In the genomic region with DNA sequence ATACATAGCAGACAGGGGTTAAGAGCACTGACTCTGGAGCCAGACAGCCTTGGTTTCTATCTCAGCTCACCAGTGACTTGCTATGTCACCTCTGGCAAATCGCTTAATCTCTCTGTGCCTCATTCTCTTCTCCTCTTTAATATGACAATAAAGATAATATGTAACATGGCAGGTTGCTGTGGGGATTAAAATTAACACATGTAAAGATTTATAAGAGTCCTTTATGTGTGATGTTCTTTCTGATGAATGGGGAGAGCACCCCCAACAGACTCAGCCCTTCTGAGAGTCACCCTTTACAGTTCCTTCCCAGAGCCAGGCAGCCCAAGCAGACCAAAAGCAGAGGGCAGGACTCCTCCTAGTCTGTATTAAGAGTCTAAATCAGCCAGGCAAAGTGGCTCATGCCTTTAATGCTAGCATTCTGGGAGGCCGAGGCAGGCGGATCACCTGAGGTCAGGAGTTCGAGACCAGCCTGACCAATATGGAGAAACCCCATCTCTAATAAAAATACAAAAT, we compare ENCODE assay signal across 21 cellular contexts.
DNase-seq lines count a peak whose midpoint lies in the region; ATAC-seq and TF ChIP-seq lines count a peak whose summit lies in the region.
"Had no signal": no experiment of that assay in that cellular context is flagged by ENCODE, and none has a peak within 500 bp of the region (broad histone marks: within the 10 kb centered on the region; RNA-seq: fewer than 3 reads in every experiment).

No MANE protein-coding gene starts in this region.

- H3K4me3 ChIP-seq in trophoblast cell (ENCODE audit: low read depth, low read length) (no peak overlapping the region), left lung (no peak overlapping the region)

- peaks cover 3% of the 10 kb centered on the region in 2 donors for H3K9me3 Mint-ChIP-seq in stimulated activated naive CD8-positive, alpha-beta T cell treated with anti-CD3 and anti-CD28 coated beads, Interleukin-15, amount 100 ng/mL, for 72 hours
- H3K9me3 Mint-ChIP-seq in activated naive CD8-positive, alpha-beta T cell treated with anti-CD3 and anti-CD28 coated beads for 36 hours: no peaks in the 10 kb centered on the region
- H3K9me3 Mint-ChIP-seq: activated B cell treated with CpG ODN at 0.5 μM for 24 hours; CD4-positive, alpha-beta T cell had no signal

- H3K23ac ChIP-seq in trophoblast cell (ENCODE audit: low read length): no peak overlapping the region

- TF ChIP-seq CTCF in left lung (IDR thresholded peaks at IDR 0.05): no peak

- no peak overlapping the region for H4K91ac ChIP-seq in trophoblast cell (ENCODE audit: low read depth, low read length)

- peaks cover 25% of the 10 kb centered on the region for H3K4me1 Mint-ChIP-seq in stimulated activated naive CD8-positive, alpha-beta T cell treated with anti-CD3 and anti-CD28 coated beads, Interleukin-15, amount 100 ng/mL, for 72 hours
- H3K4me1 Mint-ChIP-seq in activated naive CD8-positive, alpha-beta T cell treated with anti-CD3 and anti-CD28 coated beads for 36 hours: peaks cover 53% of the 10 kb centered on the region

- H3K27me3 ChIP-seq in trophoblast cell (ENCODE audit: insufficient read depth, low read length) (no peaks in the 10 kb centered on the region), left lung (no peaks in the 10 kb centered on the region)

- no peak overlapping the region for H3K14ac ChIP-seq in trophoblast cell (ENCODE audit: low read length)

- no peak overlapping the region for H3K18ac ChIP-seq in trophoblast cell (ENCODE audit: low read length)

- intact Hi-C loops in left lung (cut with DNase I): no loop called here

- no peaks in the 10 kb centered on the region for H3K79me1 ChIP-seq in trophoblast cell (ENCODE audit: low read length)

- no peak overlapping the region for H2BK12ac ChIP-seq in trophoblast cell (ENCODE audit: low read length)

- H3K4me3 Mint-ChIP-seq in stimulated activated naive CD8-positive, alpha-beta T cell treated with anti-CD3 and anti-CD28 coated beads, Interleukin-15, amount 100 ng/mL, for 72 hours: no peak overlapping the region
- H3K4me3 Mint-ChIP-seq in activated naive CD8-positive, alpha-beta T cell treated with anti-CD3 and anti-CD28 coated beads for 36 hours: no peak overlapping the region
- H3K4me3 Mint-ChIP-seq: activated B cell treated with CpG ODN at 0.5 μM for 24 hours; CD4-positive, alpha-beta T cell; naive B cell had no signal

- no peak for DNase-seq in stimulated activated naive CD8-positive, alpha-beta T cell treated with anti-CD3 and anti-CD28 coated beads, Interleukin-15, amount 100 ng/mL, for 72 hours
- no peak for DNase-seq in stimulated activated naive CD8-positive, alpha-beta T cell treated with anti-CD3 and anti-CD28 coated beads, Interleukin-15, Interleukin-2, amounts not matched to agents 100 U/mL and 50 U/mL, for 24 hours
- no peak for DNase-seq in activated naive CD8-positive, alpha-beta T cell treated with anti-CD3 and anti-CD28 coated beads for 36 hours
- DNase-seq in trophoblast cell: no peak
- no peak for DNase-seq in left lung
- DNase-seq in OCI-M1 (lab: John Stamatoyannopoulos, UW): no peak
- no peak for DNase-seq in NCI-H146 (lab: John Stamatoyannopoulos, UW)
- DNase-seq: activated B cell treated with CpG ODN at 0.5 μM for 24 hours; CD4-positive, alpha-beta T cell; GDM1; HCEC 1CT; kidney glomerular epithelial cell; mammary epithelial cell; naive B cell; NCI-H187; NCI-H526 treated with DMSO at 0.1 percent for 48 hours; right cardiac atrium; substantia nigra had no signal

- no peak overlapping the region for H3K9ac ChIP-seq in trophoblast cell (ENCODE audit: low read length)
- H3K9ac ChIP-seq: KMS-11 had no signal

- H3K36me3 Mint-ChIP-seq in activated naive CD8-positive, alpha-beta T cell treated with anti-CD3 and anti-CD28 coated beads for 36 hours: peaks cover 31% of the 10 kb centered on the region

- no CpG with 5 or more reads among the region's 4 CpGs for WGBS in trophoblast cell (ENCODE audit: extremely low coverage, insufficient coverage, insufficient read length)

- H3K9me3 ChIP-seq in trophoblast cell (ENCODE audit: insufficient read depth, low read depth, low read length) (no peaks in the 10 kb centered on the region), left lung (no peaks in the 10 kb centered on the region)

- no peaks in the 10 kb centered on the region for H3K27me3 Mint-ChIP-seq in stimulated activated naive CD8-positive, alpha-beta T cell treated with anti-CD3 and anti-CD28 coated beads, Interleukin-15, amount 100 ng/mL, for 72 hours
- no peaks in the 10 kb centered on the region for H3K27me3 Mint-ChIP-seq in activated naive CD8-positive, alpha-beta T cell treated with anti-CD3 and anti-CD28 coated beads for 36 hours
- H3K27me3 Mint-ChIP-seq: activated B cell treated with CpG ODN at 0.5 μM for 24 hours; CD4-positive, alpha-beta T cell; naive B cell had no signal

- H3K36me3 ChIP-seq in trophoblast cell (ENCODE audit: control insufficient read depth in 1 of 2, insufficient read depth in 2 of 2, low read length in 2 of 2): peaks cover 6 to 8% of the 10 kb centered on the region in 2 experiments
- peaks cover 0 to 15% of the 10 kb centered on the region in 2 donors for H3K36me3 ChIP-seq in left lung

- no peak for ATAC-seq in stimulated activated naive CD8-positive, alpha-beta T cell treated with anti-CD3 and anti-CD28 coated beads, Interleukin-15, amount 100 ng/mL, for 72 hours
- ATAC-seq in stimulated activated naive CD8-positive, alpha-beta T cell treated with anti-CD3 and anti-CD28 coated beads, Interleukin-15, Interleukin-2, amounts not matched to agents 100 U/mL and 50 U/mL, for 24 hours: no peak
- ATAC-seq in left lung: no peak
- no peak for ATAC-seq in HG03457 (IDR thresholded peaks at IDR 0.05; ENCODE audit: unreplicated experiment)
- ATAC-seq: right cardiac atrium had no signal

- H3K4me2 ChIP-seq in trophoblast cell (ENCODE audit: low read length): no peak overlapping the region
- H3K4me2 ChIP-seq: KMS-11 had no signal

- peak overlapping the region; percentile 71 to 89 for H3K27ac Mint-ChIP-seq in stimulated activated naive CD8-positive, alpha-beta T cell treated with anti-CD3 and anti-CD28 coated beads, Interleukin-15, amount 100 ng/mL, for 72 hours
- peak overlapping the region; percentile 12 for H3K27ac Mint-ChIP-seq in activated naive CD8-positive, alpha-beta T cell treated with anti-CD3 and anti-CD28 coated beads for 36 hours
- H3K27ac Mint-ChIP-seq: activated B cell treated with CpG ODN at 0.5 μM for 24 hours; CD4-positive, alpha-beta T cell had no signal

- H2BK5ac ChIP-seq in trophoblast cell (ENCODE audit: low read depth, low read length, poor library complexity): no peak overlapping the region

- no peak overlapping the region for H2AFZ ChIP-seq in trophoblast cell (ENCODE audit: insufficient read depth, low read length, poor library complexity)

- no peak overlapping the region for H4K12ac ChIP-seq in trophoblast cell (ENCODE audit: low read depth, low read length)

- H3K4ac ChIP-seq in trophoblast cell (ENCODE audit: low read depth, low read length): peak overlapping the region; percentile 3

- peaks cover 5% of the 10 kb centered on the region for H3K79me2 ChIP-seq in trophoblast cell (ENCODE audit: control insufficient read depth, insufficient read depth, low read length, poor library complexity)

- no peak overlapping the region for H4K8ac ChIP-seq in trophoblast cell (ENCODE audit: low read depth, low read length)

- no peak overlapping the region for H2BK120ac ChIP-seq in trophoblast cell (ENCODE audit: insufficient read depth, low read length, poor library complexity)

- H3K4me1 ChIP-seq in trophoblast cell (ENCODE audit: control insufficient read depth in 1 of 2, insufficient read depth in 2 of 2, low read length in 2 of 2): peaks cover 0 to 4% of the 10 kb centered on the region in 2 experiments
- peaks cover 27 to 58% of the 10 kb centered on the region in 2 donors for H3K4me1 ChIP-seq in left lung

- H3K27ac ChIP-seq in trophoblast cell (ENCODE audit: low read depth, low read length) (no peak overlapping the region), left lung (peak overlapping the region in 1 of 2 donors; percentile 5)
- H3K27ac ChIP-seq: KMS-11, RWPE1 had no signal

- H2AK5ac ChIP-seq in trophoblast cell (ENCODE audit: low read length): no peak overlapping the region
